Comparison of ENCODE assay signal across 22 cellular contexts in the genomic region with DNA sequence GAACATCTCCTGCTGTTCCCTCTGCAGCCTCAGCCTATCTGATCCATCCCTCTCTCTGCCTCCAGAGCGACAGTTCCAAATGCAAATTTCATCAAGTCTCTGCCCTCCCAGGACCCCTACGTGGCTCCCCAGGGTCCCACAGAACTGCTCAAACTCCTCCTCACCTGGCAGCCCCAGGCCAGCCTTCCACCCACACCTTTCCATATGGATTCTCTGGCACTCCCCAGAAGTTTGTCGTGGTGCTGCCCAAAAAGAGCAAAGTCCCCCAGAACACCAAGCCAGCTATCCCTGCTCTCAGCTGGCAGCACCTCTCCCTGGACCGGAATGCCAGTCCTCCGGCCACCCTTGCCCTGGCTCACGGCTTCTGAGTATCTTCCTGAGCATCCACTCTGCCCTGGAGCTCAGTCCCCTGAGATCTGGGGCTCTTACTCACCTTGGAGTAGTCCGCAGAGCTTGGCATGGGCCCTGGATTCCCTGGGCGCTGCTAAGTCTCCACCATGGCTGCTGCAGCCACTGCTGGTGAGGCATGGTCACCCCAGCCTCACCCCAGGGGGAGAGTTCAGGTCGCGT.
DNase-seq lines count a peak whose midpoint lies in the region; ATAC-seq and TF ChIP-seq lines count a peak whose summit lies in the region.
"Had no signal": no experiment of that assay in that cellular context is flagged by ENCODE, and none has a peak within 500 bp of the region (broad histone marks: within the 10 kb centered on the region; RNA-seq: fewer than 3 reads in every experiment).

No MANE protein-coding gene starts in this region.

- no peak for TF ChIP-seq CTCF in esophagus muscularis mucosa (IDR thresholded peaks at IDR 0.05)
- TF ChIP-seq CTCF in osteocyte (IDR thresholded peaks at IDR 0.05) = no peak
- TF ChIP-seq CTCF in left ventricle myocardium inferior (IDR thresholded peaks at IDR 0.05; ENCODE audit: borderline replicate concordance) = no peak

- WGBS in esophagus muscularis mucosa = 83% methylated on average over 10 of the region's 10 CpGs

- ATAC-seq in GM21423 (IDR thresholded peaks at IDR 0.05; ENCODE audit: unreplicated experiment) = no peak

- no peak overlapping the region for H3K27ac Mint-ChIP-seq in osteocyte (ENCODE audit: unreplicated experiment)
- H3K27ac Mint-ChIP-seq: CD14-positive monocyte had no signal

- H3K4me1 ChIP-seq in esophagus muscularis mucosa (no peaks in the 10 kb centered on the region), left ventricle myocardium inferior (no peaks in the 10 kb centered on the region)
- H3K4me1 ChIP-seq: BE2C, SJSA1 had no signal

- intact Hi-C loops in esophagus muscularis mucosa (cut with DNase I) = no loop called here
- intact Hi-C loops in left ventricle myocardium inferior (cut with micrococcal nuclease) = no loop called here

- no peaks in the 10 kb centered on the region for H3K27me3 Mint-ChIP-seq in osteocyte (ENCODE audit: unreplicated experiment)

- no peaks in the 10 kb centered on the region for H3K36me3 ChIP-seq in esophagus muscularis mucosa
- H3K36me3 ChIP-seq in left ventricle myocardium inferior = no peaks in the 10 kb centered on the region
- H3K36me3 ChIP-seq: BE2C, SJSA1 had no signal

- no peak overlapping the region for H3K4me3 Mint-ChIP-seq in osteocyte (ENCODE audit: unreplicated experiment)
- H3K4me3 Mint-ChIP-seq: CD14-positive monocyte had no signal

- no peak overlapping the region for H3K4me3 ChIP-seq in esophagus muscularis mucosa
- no peak overlapping the region for H3K4me3 ChIP-seq in left ventricle myocardium inferior
- H3K4me3 ChIP-seq: PC-9, SJSA1 had no signal

- no peaks in the 10 kb centered on the region for H3K9me3 ChIP-seq in esophagus muscularis mucosa
- no peaks in the 10 kb centered on the region for H3K9me3 ChIP-seq in left ventricle myocardium inferior (replicated peaks)
- H3K9me3 ChIP-seq: BE2C, SJSA1 had no signal

- no peaks in the 10 kb centered on the region for H3K9me3 Mint-ChIP-seq in osteocyte (ENCODE audit: unreplicated experiment)

- H3K27ac ChIP-seq in esophagus muscularis mucosa (replicated peaks in 1 of 4) = no peak overlapping the region
- no peak overlapping the region for H3K27ac ChIP-seq in left ventricle myocardium inferior (replicated peaks)
- H3K27ac ChIP-seq: 22Rv1, PC-9, SJSA1 had no signal

- DNase-seq in activated CD8-positive, alpha-beta memory T cell treated with anti-CD3 and anti-CD28 coated beads for 24 hours = peak; percentile 24
- no peak for DNase-seq in activated CD8-positive, alpha-beta memory T cell treated with anti-CD3 and anti-CD28 coated beads, Interleukin-2, amount 50 U/mL, for 4 hours
- peak; percentile 91 for DNase-seq in esophagus muscularis mucosa (ENCODE audit: extremely low spot score)
- DNase-seq in osteocyte (ENCODE audit: extremely low spot score, unreplicated experiment) = peak; percentile 82
- no peak for DNase-seq in left ventricle myocardium inferior
- no peak for DNase-seq in middle frontal gyrus (ENCODE audit: extremely low spot score, low spot score)
- DNase-seq: ACHN, BE2C, NCI-H1048, NCI-H1417, NCI-H1694, NCI-H2029 treated with DMSO at 0.1 percent for 48 hours, NCI-H446 treated with DMSO at 0.1 percent for 48 hours, NCI-H526, NCI-H82, PC-9, Right ventricle myocardium superior, RPMI8226 had no signal

- no peaks in the 10 kb centered on the region for H3K27me3 ChIP-seq in esophagus muscularis mucosa
- H3K27me3 ChIP-seq in left ventricle myocardium inferior (ENCODE audit: low read depth) = peaks cover 41% of the 10 kb centered on the region
- H3K27me3 ChIP-seq: BE2C, SJSA1 had no signal

- H3K4me1 Mint-ChIP-seq in osteocyte (ENCODE audit: unreplicated experiment) = no peaks in the 10 kb centered on the region
- H3K4me1 Mint-ChIP-seq: CD14-positive monocyte had no signal

- no peaks in the 10 kb centered on the region for H3K36me3 Mint-ChIP-seq in osteocyte (ENCODE audit: unreplicated experiment)
- H3K36me3 Mint-ChIP-seq: CD14-positive monocyte had no signal

- TF ChIP-seq EP300 in esophagus muscularis mucosa (IDR thresholded peaks at IDR 0.05) = no peak

- TF ChIP-seq POLR2A in esophagus muscularis mucosa (IDR thresholded peaks at IDR 0.05; ENCODE audit: low read depth) = no peak

Comparison
In these comparisons a context has a peak if more than half of its experiments do, and no peak if none do; other contexts are left out.
1. DNase-seq: peak in activated CD8-positive, alpha-beta memory T cell treated with anti-CD3 and anti-CD28 coated beads for 24 hours (single experiment), esophagus muscularis mucosa (single experiment) and osteocyte (single experiment); none in activated CD8-positive, alpha-beta memory T cell treated with anti-CD3 and anti-CD28 coated beads, Interleukin-2, amount 50 U/mL, for 4 hours (single experiment), left ventricle myocardium inferior (single experiment) and middle frontal gyrus (single experiment).